In genomic region chrX:43586855-43587254, GRCh38 we compare ENCODE assay signal across 30 cellular contexts.
"Had no signal": no experiment of that assay in that cellular context is flagged by ENCODE, and none has a peak within 500 bp of the region (broad histone marks: within the 10 kb centered on the region; RNA-seq: fewer than 3 reads in every experiment).

No MANE protein-coding gene starts in this region.

- H3K4me3 Mint-ChIP-seq: activated CD4-positive, alpha-beta memory T cell treated with anti-CD3 and anti-CD28 coated beads, Interleukin-2, amount 10 ng/mL, durations not matched to agents 7 days and 5 days; activated CD4-positive, alpha-beta T cell treated with anti-CD3 and anti-CD28 coated beads for 36 hours; activated CD4-positive, alpha-beta T cell treated with anti-CD3 and anti-CD28 coated beads, Interleukin-2, amount 10 ng/mL, durations not matched to agents 7 days and 5 days; activated naive CD4-positive, alpha-beta T cell treated with anti-CD3 and anti-CD28 coated beads, Interleukin-2, amount 10 ng/mL, durations not matched to agents 7 days and 5 days; activated naive CD8-positive, alpha-beta T cell treated with anti-CD3 and anti-CD28 coated beads, Interleukin-2, amount 10 ng/mL, durations not matched to agents 7 days and 5 days; activated T-cell treated with anti-CD3 and anti-CD28 coated beads, Interleukin-2, amount 50 U/mL, for 24 hours; activated T-cell treated with anti-CD3 and anti-CD28 coated beads, Interleukin-2, amount 50 U/mL, for 72 hours; central memory CD8-positive, alpha-beta T cell; T-cell; T-helper 1 cell treated with Interleukin-12 subunit alpha and Interleukin-12 subunit beta and Interleukin-4 antibody, amounts not matched to agents 30 μg/mL and 1 μg/mL, for 36 hours had no signal

- ATAC-seq: activated CD4-positive, alpha-beta T cell treated with anti-CD3 and anti-CD28 coated beads for 36 hours; activated naive CD4-positive, alpha-beta T cell treated with anti-CD3 and anti-CD28 coated beads, Interleukin-2, amount 50 U/mL, for 72 hours; activated T-cell treated with anti-CD3 and anti-CD28 coated beads, Interleukin-2, amount 50 U/mL, for 72 hours; T-cell had no signal

- H3K4me1 Mint-ChIP-seq: activated CD4-positive, alpha-beta memory T cell treated with anti-CD3 and anti-CD28 coated beads, Interleukin-2, amount 10 ng/mL, durations not matched to agents 7 days and 5 days; activated CD4-positive, alpha-beta T cell treated with anti-CD3 and anti-CD28 coated beads for 36 hours; activated CD4-positive, alpha-beta T cell treated with anti-CD3 and anti-CD28 coated beads, Interleukin-2, amount 10 ng/mL, durations not matched to agents 7 days and 5 days; activated naive CD4-positive, alpha-beta T cell treated with anti-CD3 and anti-CD28 coated beads, Interleukin-2, amount 10 ng/mL, durations not matched to agents 7 days and 5 days; activated naive CD8-positive, alpha-beta T cell treated with anti-CD3 and anti-CD28 coated beads, Interleukin-2, amount 10 ng/mL, durations not matched to agents 7 days and 5 days; central memory CD8-positive, alpha-beta T cell; T-cell had no signal

- H3K27me3 Mint-ChIP-seq: activated CD4-positive, alpha-beta memory T cell treated with anti-CD3 and anti-CD28 coated beads, Interleukin-2, amount 10 ng/mL, durations not matched to agents 7 days and 5 days; activated CD4-positive, alpha-beta T cell treated with anti-CD3 and anti-CD28 coated beads for 36 hours; activated CD4-positive, alpha-beta T cell treated with anti-CD3 and anti-CD28 coated beads, Interleukin-2, amount 10 ng/mL, durations not matched to agents 7 days and 5 days; activated naive CD4-positive, alpha-beta T cell treated with anti-CD3 and anti-CD28 coated beads, Interleukin-2, amount 10 ng/mL, durations not matched to agents 7 days and 5 days; activated naive CD8-positive, alpha-beta T cell treated with anti-CD3 and anti-CD28 coated beads, Interleukin-2, amount 10 ng/mL, durations not matched to agents 7 days and 5 days; central memory CD8-positive, alpha-beta T cell had no signal

- H3K4me3 ChIP-seq: ascending aorta had no signal

- H3K27me3 ChIP-seq: ascending aorta, brain microvascular endothelial cell had no signal

- H3K27ac ChIP-seq: ascending aorta, brain microvascular endothelial cell, epithelial cell of prostate had no signal

- FAIRE-seq: bronchial epithelial cell, endometrium, endothelial cell of umbilical vein, frontal cortex had no signal

- DNase-seq: activated CD4-positive, alpha-beta memory T cell treated with anti-CD3 and anti-CD28 coated beads, Interleukin-2, amount 10 ng/mL, durations not matched to agents 7 days and 5 days; activated CD4-positive, alpha-beta T cell treated with anti-CD3 and anti-CD28 coated beads for 36 hours; activated CD4-positive, alpha-beta T cell treated with anti-CD3 and anti-CD28 coated beads, Interleukin-2, amount 10 ng/mL, durations not matched to agents 7 days and 5 days; activated CD4-positive, alpha-beta T cell treated with anti-CD3 and anti-CD28 coated beads, Interleukin-2, amount 50 U/mL, for 4 hours; activated CD4-positive, CD25-positive, alpha-beta regulatory T cell; activated CD4-positive, CD25-positive, alpha-beta regulatory T cell treated with anti-CD3 and anti-CD28 coated beads, Interleukin-2, amount 50 U/mL, for 72 hours; activated CD8-positive, alpha-beta memory T cell treated with anti-CD3 and anti-CD28 coated beads, Interleukin-2, amount 50 U/mL, for 48 hours; activated gamma-delta T cell; activated naive CD4-positive, alpha-beta T cell; activated naive CD4-positive, alpha-beta T cell treated with anti-CD3 and anti-CD28 coated beads, Interleukin-2, amount 10 ng/mL, durations not matched to agents 7 days and 5 days; activated naive CD8-positive, alpha-beta T cell treated with anti-CD3 and anti-CD28 coated beads, Interleukin-2, amount 10 ng/mL, durations not matched to agents 7 days and 5 days; activated T-cell treated with anti-CD3 and anti-CD28 coated beads for 4 hours; activated T-cell treated with anti-CD3 and anti-CD28 coated beads, Interleukin-2, amount 50 U/mL, for 24 hours; activated T-cell treated with anti-CD3 and anti-CD28 coated beads, Interleukin-2, amount 50 U/mL, for 72 hours; brain microvascular endothelial cell; effector CD8-positive, alpha-beta T cell; foreskin fibroblast; glutamatergic neuron; SW 1271; T-cell; T1000 had no signal

- H3K27ac Mint-ChIP-seq: activated CD4-positive, alpha-beta memory T cell treated with anti-CD3 and anti-CD28 coated beads, Interleukin-2, amount 10 ng/mL, durations not matched to agents 7 days and 5 days; activated CD4-positive, alpha-beta T cell treated with anti-CD3 and anti-CD28 coated beads for 36 hours; activated CD4-positive, alpha-beta T cell treated with anti-CD3 and anti-CD28 coated beads, Interleukin-2, amount 10 ng/mL, durations not matched to agents 7 days and 5 days; activated naive CD4-positive, alpha-beta T cell treated with anti-CD3 and anti-CD28 coated beads, Interleukin-2, amount 10 ng/mL, durations not matched to agents 7 days and 5 days; activated naive CD4-positive, alpha-beta T cell treated with anti-CD3 and anti-CD28 coated beads, Interleukin-2, amount 50 U/mL, for 72 hours; activated naive CD8-positive, alpha-beta T cell treated with anti-CD3 and anti-CD28 coated beads, Interleukin-2, amount 10 ng/mL, durations not matched to agents 7 days and 5 days; activated T-cell treated with anti-CD3 and anti-CD28 coated beads, Interleukin-2, amount 50 U/mL, for 24 hours; activated T-cell treated with anti-CD3 and anti-CD28 coated beads, Interleukin-2, amount 50 U/mL, for 72 hours; T-cell; T-helper 1 cell treated with Interleukin-12 subunit alpha and Interleukin-12 subunit beta and Interleukin-4 antibody, amounts not matched to agents 30 μg/mL and 1 μg/mL, for 36 hours had no signal

- H3K36me3 ChIP-seq: ascending aorta, brain microvascular endothelial cell had no signal

- H3K9me3 ChIP-seq: ascending aorta had no signal

- H3K36me3 Mint-ChIP-seq: activated naive CD4-positive, alpha-beta T cell treated with anti-CD3 and anti-CD28 coated beads, Interleukin-2, amount 10 ng/mL, durations not matched to agents 7 days and 5 days; activated naive CD4-positive, alpha-beta T cell treated with anti-CD3 and anti-CD28 coated beads, Interleukin-2, amount 50 U/mL, for 72 hours; activated naive CD8-positive, alpha-beta T cell treated with anti-CD3 and anti-CD28 coated beads, Interleukin-2, amount 10 ng/mL, durations not matched to agents 7 days and 5 days; T-cell had no signal

- H3K9me3 Mint-ChIP-seq: activated CD4-positive, alpha-beta memory T cell treated with anti-CD3 and anti-CD28 coated beads, Interleukin-2, amount 10 ng/mL, durations not matched to agents 7 days and 5 days; activated naive CD4-positive, alpha-beta T cell treated with anti-CD3 and anti-CD28 coated beads, Interleukin-2, amount 10 ng/mL, durations not matched to agents 7 days and 5 days; activated naive CD4-positive, alpha-beta T cell treated with anti-CD3 and anti-CD28 coated beads, Interleukin-2, amount 50 U/mL, for 72 hours; activated naive CD8-positive, alpha-beta T cell treated with anti-CD3 and anti-CD28 coated beads, Interleukin-2, amount 10 ng/mL, durations not matched to agents 7 days and 5 days; activated T-cell treated with anti-CD3 and anti-CD28 coated beads, Interleukin-2, amount 50 U/mL, for 24 hours; central memory CD8-positive, alpha-beta T cell; T-cell; T-helper 1 cell treated with Interleukin-12 subunit alpha and Interleukin-12 subunit beta and Interleukin-4 antibody, amounts not matched to agents 30 μg/mL and 1 μg/mL, for 36 hours had no signal
